In the genomic region with DNA sequence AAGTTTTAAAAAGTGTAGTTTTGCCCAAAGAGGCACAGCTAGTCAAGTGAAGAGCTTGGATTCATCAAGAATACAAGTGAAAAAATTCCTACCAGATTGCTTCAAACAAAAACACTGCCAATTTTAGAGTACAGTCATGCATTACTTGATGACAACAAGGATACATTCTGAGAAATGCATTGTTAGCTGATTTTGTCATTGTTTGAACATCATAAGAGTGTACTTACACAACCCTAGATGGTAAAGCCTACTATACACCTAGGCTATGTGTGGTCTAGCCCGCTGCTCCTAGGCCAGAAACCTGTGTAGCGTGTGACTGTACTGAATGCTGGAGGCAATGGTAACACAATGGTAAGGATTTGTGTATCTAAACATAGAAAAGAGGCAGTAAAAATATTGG, we compare ENCODE assay signal across 16 cellular contexts. TPM values are rescaled to one million over a fixed set of nuclear protein-coding genes. Genes with fewer than 3 reads are reported as not detected.
A peak's percentile ranks its signal among the peaks of the same experiment; 100 is the strongest.
DNase-seq lines count a peak whose midpoint lies in the region; FAIRE-seq and TF ChIP-seq lines count a peak whose summit lies in the region.
"Had no signal": no experiment of that assay in that cellular context is flagged by ENCODE, and none has a peak within 500 bp of the region (broad histone marks: within the 10 kb centered on the region; RNA-seq: fewer than 3 reads in every experiment).

No MANE protein-coding gene starts in this region.

- H3K27ac ChIP-seq in endothelial cell of umbilical vein (ENCODE audit: insufficient read depth, low read depth, low read length) (no peak overlapping the region), mesenchymal stem cell (ENCODE audit: low read length, poor library complexity, severe bottlenecking) (no peak overlapping the region)
- no peak overlapping the region for H3K27ac ChIP-seq in CD8-positive, alpha-beta memory T cell (ENCODE audit: low read depth, low read length)
- H3K27ac ChIP-seq: WERI-Rb-1 had no signal

- intact Hi-C loops in endothelial cell of umbilical vein (cut with micrococcal nuclease), result no loop called here

- H3K14ac ChIP-seq in mesenchymal stem cell (ENCODE audit: low read length in 2 of 2), result no peak overlapping the region

- H3K4me3 Mint-ChIP-seq in CD8-positive, alpha-beta memory T cell, result no peak overlapping the region
- no peak overlapping the region for H3K4me3 Mint-ChIP-seq in progenitor cell of endocrine pancreas (ENCODE audit: low read depth)
- H3K4me3 Mint-ChIP-seq: CD4-positive, CD25-positive, alpha-beta regulatory T cell; naive B cell had no signal

- H2BK5ac ChIP-seq in mesenchymal stem cell (ENCODE audit: low read depth, low read length, poor library complexity, severe bottlenecking), result no peak overlapping the region

- H2BK15ac ChIP-seq in mesenchymal stem cell (ENCODE audit: low read depth, poor library complexity, severe bottlenecking), result no peak overlapping the region

- no peak overlapping the region for H3K4ac ChIP-seq in mesenchymal stem cell (ENCODE audit: low read depth in 1 of 2, low read length in 2 of 2)

- no peaks in the 10 kb centered on the region for H3K27me3 Mint-ChIP-seq in CD8-positive, alpha-beta memory T cell
- H3K27me3 Mint-ChIP-seq in progenitor cell of endocrine pancreas, result no peaks in the 10 kb centered on the region
- H3K27me3 Mint-ChIP-seq: CD4-positive, CD25-positive, alpha-beta regulatory T cell; naive B cell had no signal

- H3K9ac ChIP-seq in endothelial cell of umbilical vein (replicated peaks; ENCODE audit: extremely low read depth, insufficient read depth, low read length), result no peak overlapping the region
- H3K9ac ChIP-seq in mesenchymal stem cell (ENCODE audit: low read length), result peak overlapping the region; percentile 50

- peaks cover 1 to 86% (median 30%) of the 10 kb centered on the region in 3 donors for H3K36me3 Mint-ChIP-seq in CD8-positive, alpha-beta memory T cell
- peaks cover 23% of the 10 kb centered on the region for H3K36me3 Mint-ChIP-seq in progenitor cell of endocrine pancreas (ENCODE audit: insufficient read depth)

- H3K23ac ChIP-seq in mesenchymal stem cell (ENCODE audit: low read length in 2 of 2), result no peak overlapping the region

- TF ChIP-seq CTCF in AG09319 (IDR thresholded peaks at IDR 0.05; ENCODE audit: low read depth, low read length) (no peak), endothelial cell of umbilical vein (IDR thresholded peaks at IDR 0.05; ENCODE audit: extremely low read depth in 1 of 2, insufficient read depth in 1 of 2, low read depth in 1 of 2, low read length in 2 of 2) (no peak), progenitor cell of endocrine pancreas (IDR thresholded peaks at IDR 0.05; ENCODE audit: unreplicated experiment) (no peak)

- H2AFZ ChIP-seq in endothelial cell of umbilical vein (ENCODE audit: low read depth, low read length) (no peak overlapping the region), mesenchymal stem cell (ENCODE audit: low read depth, low read length) (no peak overlapping the region)

- H2AK5ac ChIP-seq in mesenchymal stem cell (ENCODE audit: low read length, severe bottlenecking), result no peak overlapping the region

- 97% methylated on average over 2 of the region's 2 CpGs for WGBS in mesenchymal stem cell

- H2BK12ac ChIP-seq in mesenchymal stem cell (ENCODE audit: low read length in 2 of 2), result no peak overlapping the region

- TF ChIP-seq POLR2A in endothelial cell of umbilical vein (IDR thresholded peaks at IDR 0.05; ENCODE audit: low read depth, low read length), result no peak

- H3K9me1 ChIP-seq in endothelial cell of umbilical vein (replicated peaks; ENCODE audit: control insufficient read depth, extremely low read depth, insufficient read depth, low read length), result no peaks in the 10 kb centered on the region

- no peaks in the 10 kb centered on the region for H4K20me1 ChIP-seq in endothelial cell of umbilical vein (replicated peaks; ENCODE audit: control insufficient read depth, extremely low read depth, insufficient read depth, low read length)

- dilution Hi-C loops in endothelial cell of umbilical vein (cut with MboI; ENCODE audit: extremely low pct_ligation_motif_present, low sequenced_read_pairs), result no loop called here

- POLR2A ChIA-PET in endothelial cell of umbilical vein (lab: Charles Lee), result interaction anchor here (0.7 kb wide), 1 partner anchor 42 kb away, joined by 7 read pairs; no protein-coding TSS in a partner anchor
- POLR2A ChIA-PET in CD8-positive, alpha-beta memory T cell (lab: Charles Lee), result no interaction called here

- H3K9me3 ChIP-seq in endothelial cell of umbilical vein (replicated peaks; ENCODE audit: control insufficient read depth, insufficient read depth, low read length) (no peaks in the 10 kb centered on the region), mesenchymal stem cell (ENCODE audit: control insufficient read depth, low read length) (no peaks in the 10 kb centered on the region)
- H3K9me3 ChIP-seq in CD8-positive, alpha-beta memory T cell (ENCODE audit: low read length), result no peaks in the 10 kb centered on the region

- no peak for FAIRE-seq in RCC 7860 (lab: Jason Lieb, UNC)
- peak; percentile 18 for FAIRE-seq in endothelial cell of umbilical vein (lab: Jason Lieb, UNC)
- FAIRE-seq: islet of Langerhans had no signal

- BruUV-seq in endothelial cell of umbilical vein (replicated peaks; lab: Mats Ljungman, UMichigan), result no TSS peak

- H3K27ac Mint-ChIP-seq in CD8-positive, alpha-beta memory T cell, result no peak overlapping the region
- H3K27ac Mint-ChIP-seq in progenitor cell of endocrine pancreas, result no peak overlapping the region
- H3K27ac Mint-ChIP-seq: CD4-positive, CD25-positive, alpha-beta regulatory T cell; naive B cell had no signal

- H3K27me3 ChIP-seq in endothelial cell of umbilical vein (ENCODE audit: control insufficient read depth in 2 of 2, insufficient read depth in 2 of 2, low read length in 2 of 2), result no peaks in the 10 kb centered on the region
- no peaks in the 10 kb centered on the region for H3K27me3 ChIP-seq in mesenchymal stem cell (ENCODE audit: control insufficient read depth in 1 of 2, insufficient read depth in 1 of 2, low read length in 2 of 2)
- no peaks in the 10 kb centered on the region for H3K27me3 ChIP-seq in CD8-positive, alpha-beta memory T cell (ENCODE audit: insufficient read depth, low read length, poor library complexity, severe bottlenecking)

- peaks cover 1% of the 10 kb centered on the region for H3K79me1 ChIP-seq in mesenchymal stem cell (replicated peaks; ENCODE audit: low read length, poor library complexity, severe bottlenecking)

- no peaks in the 10 kb centered on the region for H3K4me1 ChIP-seq in endothelial cell of umbilical vein (ENCODE audit: control insufficient read depth, extremely low read depth, insufficient read depth, low read length)
- H3K4me1 ChIP-seq in mesenchymal stem cell (ENCODE audit: control insufficient read depth, insufficient read depth, low read depth, low read length), result peaks cover 2% of the 10 kb centered on the region
- H3K4me1 ChIP-seq in CD8-positive, alpha-beta memory T cell (ENCODE audit: insufficient read depth, low read length), result no peaks in the 10 kb centered on the region

- no peak overlapping the region for H4K8ac ChIP-seq in mesenchymal stem cell (ENCODE audit: low read length)

- no peaks in the 10 kb centered on the region for H3K79me2 ChIP-seq in endothelial cell of umbilical vein (ENCODE audit: control insufficient read depth, insufficient read depth, low read length)

- H4K91ac ChIP-seq in mesenchymal stem cell (ENCODE audit: low read length), result no peak overlapping the region

- H3K4me2 ChIP-seq in endothelial cell of umbilical vein (ENCODE audit: insufficient read depth, low read length) (no peak overlapping the region), mesenchymal stem cell (ENCODE audit: low read length, poor library complexity, severe bottlenecking) (no peak overlapping the region)

- no peak overlapping the region for H3K4me3 ChIP-seq in endothelial cell of umbilical vein (replicated peaks in 1 of 3; ENCODE audit: insufficient read depth in 1 of 3, low read depth in 1 of 3, low read length in 3 of 3)
- H3K4me3 ChIP-seq in mesenchymal stem cell (ENCODE audit: insufficient read depth in 1 of 2, low read depth in 1 of 2, low read length in 2 of 2), result no peak overlapping the region
- H3K4me3 ChIP-seq in CD8-positive, alpha-beta memory T cell (ENCODE audit: low read length), result no peak overlapping the region

- no peak overlapping the region for H2BK120ac ChIP-seq in mesenchymal stem cell (ENCODE audit: low read depth, low read length)

- H3K36me3 ChIP-seq in endothelial cell of umbilical vein (ENCODE audit: control insufficient read depth in 2 of 2, extremely low read depth in 1 of 2, insufficient read depth in 2 of 2, low read length in 2 of 2) (peaks cover 16 to 21% of the 10 kb centered on the region in 2 experiments), mesenchymal stem cell (ENCODE audit: control insufficient read depth in 1 of 2, insufficient read depth in 2 of 2, low read depth in 1 of 2, low read length in 2 of 2) (peaks cover 21 to 60% of the 10 kb centered on the region in 2 experiments)
- peaks cover 4% of the 10 kb centered on the region for H3K36me3 ChIP-seq in CD8-positive, alpha-beta memory T cell (ENCODE audit: insufficient read depth, low read length)

- CTCF ChIA-PET in endothelial cell of umbilical vein (lab: Charles Lee), result interaction anchor here (1.0 to 1.2 kb wide), 2 partner anchors 11 to 26 kb away, joined by 4 to 5 read pairs; no protein-coding TSS in a partner anchor
- CTCF ChIA-PET in CD8-positive, alpha-beta memory T cell (lab: Charles Lee), result interaction anchor here (0.6 to 1.5 kb wide), 2 partner anchors 44 to 683 kb away, joined by 3 to 4 read pairs; no protein-coding TSS in a partner anchor

- no peaks in the 10 kb centered on the region for H3K9me3 Mint-ChIP-seq in CD8-positive, alpha-beta memory T cell
- no peaks in the 10 kb centered on the region for H3K9me3 Mint-ChIP-seq in progenitor cell of endocrine pancreas (ENCODE audit: low read depth)
- H3K9me3 Mint-ChIP-seq: CD4-positive, CD25-positive, alpha-beta regulatory T cell; naive B cell had no signal

- no peaks in the 10 kb centered on the region for H3K4me1 Mint-ChIP-seq in CD8-positive, alpha-beta memory T cell
- no peaks in the 10 kb centered on the region for H3K4me1 Mint-ChIP-seq in progenitor cell of endocrine pancreas (ENCODE audit: low read depth)
- H3K4me1 Mint-ChIP-seq: naive B cell had no signal

- H3K18ac ChIP-seq in mesenchymal stem cell (ENCODE audit: low read depth in 1 of 2, low read length in 2 of 2), result no peak overlapping the region

- DNase-seq in AG09319 (ENCODE audit: extremely low read depth, low read depth) (peak; percentile 65), RCC 7860 (ENCODE audit: low spot score) (peak; percentile 73), endothelial cell of umbilical vein (ENCODE audit: low read depth, low spot score) (no peak), mesenchymal stem cell (peak; percentile 32), occipital lobe (lab: John Stamatoyannopoulos, UW) (no peak), progenitor cell of endocrine pancreas (ENCODE audit: low spot score, unreplicated experiment) (no peak)
- DNase-seq in activated naive CD4-positive, alpha-beta T cell treated with Interleukin-2 at 50 U/mL for 16 hours, result no peak
- DNase-seq in CD8-positive, alpha-beta memory T cell, result no peak
- DNase-seq: activated T-cell treated with anti-CD3 and anti-CD28 coated beads for 4 hours; anterior cingulate cortex; CD4-positive, CD25-positive, alpha-beta regulatory T cell; naive B cell; NCI-H446 treated with DMSO at 0.1 percent for 48 hours; Right ventricle myocardium superior; WERI-Rb-1 had no signal

RNA-seq across cellular contexts. Expression of a gene that starts 41.1 kb away (rescaled TPM):
- total RNA-seq in endothelial cell of umbilical vein (28.4 and 31.9 TPM in 2 replicates), occipital lobe (107 TPM), progenitor cell of endocrine pancreas (52.6 and 52.7 TPM in 2 replicates)
- 19.2 and 24.6 TPM in 2 replicates for polyA plus RNA-seq in endothelial cell of umbilical vein
- polyA plus RNA-seq in endothelial cell of umbilical vein (2011; cell fraction: cytosol; rRNA removed), result 20.0 and 21.1 TPM in 2 replicates
- polyA plus RNA-seq in endothelial cell of umbilical vein (2011; cell fraction: nucleus; rRNA removed), result 64.5 and 69.0 TPM in 2 replicates
- 22.4 and 24.0 TPM in 2 replicates for polyA plus RNA-seq in endothelial cell of umbilical vein (2012)
- polyA minus RNA-seq in endothelial cell of umbilical vein, result 52.1 and 58.5 TPM in 2 replicates
- 3.2 TPM for polyA minus RNA-seq in endothelial cell of umbilical vein (2011; cell fraction: cytosol; rRNA and poly(A)+ RNA removed)
- 51.2 and 64.9 TPM in 2 replicates for polyA minus RNA-seq in endothelial cell of umbilical vein (2011; cell fraction: nucleus; rRNA and poly(A)+ RNA removed)
- 5.4 TPM for polyA plus RNA-seq in mesenchymal stem cell (2013, experiment 1 of 2)
- polyA plus RNA-seq in mesenchymal stem cell (2013, experiment 2 of 2), result 5.0 TPM
- total RNA-seq in CD8-positive, alpha-beta memory T cell, result 10 to 100 TPM; 12.5 to 16.3 TPM
- polyA plus RNA-seq in CD8-positive, alpha-beta memory T cell, result 3.4 TPM

RNA-seq across cellular contexts. Expression of a gene that starts 44.9 kb away (rescaled TPM):
- total RNA-seq in endothelial cell of umbilical vein, result 5.4 and 6.5 TPM in 2 replicates
- 2.5 and 2.9 TPM in 2 replicates for polyA plus RNA-seq in endothelial cell of umbilical vein
- 2.4 and 3.2 TPM in 2 replicates for polyA plus RNA-seq in endothelial cell of umbilical vein (2011; cell fraction: cytosol; rRNA removed)
- polyA plus RNA-seq in endothelial cell of umbilical vein (2011; cell fraction: nucleus; rRNA removed), result 1.8 and 2.0 TPM in 2 replicates
- polyA plus RNA-seq in endothelial cell of umbilical vein (2012), result 6.5 and 6.9 TPM in 2 replicates
- polyA minus RNA-seq in endothelial cell of umbilical vein, result 1.8 and 2.4 TPM in 2 replicates
- 0.31 TPM for polyA minus RNA-seq in endothelial cell of umbilical vein (2011; cell fraction: cytosol; rRNA and poly(A)+ RNA removed)
- 1.3 and 1.9 TPM in 2 replicates for polyA minus RNA-seq in endothelial cell of umbilical vein (2011; cell fraction: nucleus; rRNA and poly(A)+ RNA removed)
- polyA plus RNA-seq in mesenchymal stem cell (2013, experiment 1 of 2), result 3.8 TPM
- polyA plus RNA-seq in mesenchymal stem cell (2013, experiment 2 of 2), result 4.5 TPM
- 1.4 TPM for total RNA-seq in occipital lobe
- 1 to 10 TPM; 4.9 to 5.7 TPM for total RNA-seq in CD8-positive, alpha-beta memory T cell
- polyA plus RNA-seq in CD8-positive, alpha-beta memory T cell, result 9.2 TPM
- total RNA-seq in progenitor cell of endocrine pancreas, result 3.0 and 3.7 TPM in 2 replicates

Comparison
In these comparisons a context has a peak if more than half of its experiments do, and no peak if none do; other contexts are left out.
1. DNase-seq: peak in AG09319 (single experiment), RCC 7860 (single experiment) and mesenchymal stem cell (single experiment); none in endothelial cell of umbilical vein (single experiment), activated naive CD4-positive, alpha-beta T cell treated with Interleukin-2 at 50 U/mL for 16 hours (single experiment), occipital lobe (single experiment), CD8-positive, alpha-beta memory T cell (0 of 5) and progenitor cell of endocrine pancreas (single experiment).